34 cellular contexts compared by ENCODE assay signal in genomic region chr3:85397434-85397833, GRCh38.
"Had no signal": no experiment of that assay in that cellular context is flagged by ENCODE, and none has a peak within 500 bp of the region (broad histone marks: within the 10 kb centered on the region; RNA-seq: fewer than 3 reads in every experiment).

No MANE protein-coding gene starts in this region.

- H3K36me3 ChIP-seq: MG63 had no signal

- H3K27me3 ChIP-seq: MG63 had no signal

- H3K4me2 ChIP-seq: KMS-11 had no signal

- H3K27ac ChIP-seq: KMS-11 had no signal

- H3K9me3 ChIP-seq: MG63 had no signal

- H3K4me3 ChIP-seq: MG63 had no signal

- DNase-seq: Karpas-422, Kasumi-1, MG63, MM.1S, MV-4-11, NCI-H1048, NCI-H1092, NCI-H1092 treated with DMSO at 0.1 percent for 48 hours, NCI-H1105, NCI-H1105 treated with DMSO at 0.1 percent for 48 hours, NCI-H1417, NCI-H1417 treated with DMSO at 0.1 percent for 48 hours, NCI-H1436, NCI-H1436 treated with DMSO at 0.1 percent for 48 hours, NCI-H146, NCI-H1694, NCI-H1694 treated with DMSO at 0.1 percent for 48 hours, NCI-H187 treated with DMSO at 0.1 percent for 48 hours, NCI-H1930, NCI-H2029, NCI-H2029 treated with DMSO at 0.1 percent for 48 hours, NCI-H2081, NCI-H2081 treated with DMSO at 0.1 percent for 48 hours, NCI-H2107, NCI-H2171, NCI-H2171 treated with DMSO at 0.1 percent for 48 hours, NCI-H2227 treated with DMSO at 0.1 percent for 48 hours, NCI-H226, NCI-H345, NCI-H446, NCI-H446 treated with DMSO at 0.1 percent for 48 hours, NCI-H510A, NCI-H510A treated with DMSO at 0.1 percent for 48 hours had no signal

- H3K9ac ChIP-seq: KMS-11 had no signal
